In genomic region chr3:149273096-149273751, GRCh38 we compare ENCODE assay signal across 9 cellular contexts. TPM values are rescaled to one million over a fixed set of nuclear protein-coding genes. Genes with fewer than 3 reads are reported as not detected.
DNase-seq lines count a peak whose midpoint lies in the region; ATAC-seq and TF ChIP-seq lines count a peak whose summit lies in the region.
"Had no signal": no experiment of that assay in that cellular context is flagged by ENCODE, and none has a peak within 500 bp of the region (broad histone marks: within the 10 kb centered on the region; RNA-seq: fewer than 3 reads in every experiment).

No MANE protein-coding gene starts in this region.

- peak; percentile 19 for DNase-seq in BJ (ENCODE audit: low read depth)
- DNase-seq in GM13976 (ENCODE audit: low spot score) = peak; percentile 44
- peak; percentile 65 for DNase-seq in NCI-H1048 (lab: John Stamatoyannopoulos, UW)
- DNase-seq in SHP77 (lab: John Stamatoyannopoulos, UW) = peak; percentile 82 to 85
- DNase-seq in effector memory CD8-positive, alpha-beta T cell = peak; percentile 23 to 37 (median 36)
- peak; percentile 89 to 90 for DNase-seq in lung microvascular endothelial cell (ENCODE audit: low read depth in 2 of 2)
- peak; percentile 57 for DNase-seq in ureter (ENCODE audit: low spot score)

- TF ChIP-seq CTCF in BJ (IDR thresholded peaks at IDR 0.05; ENCODE audit: insufficient read depth, low read depth, low read length) (peak; percentile 88), GM13976 (IDR thresholded peaks at IDR 0.05; ENCODE audit: borderline replicate concordance, control extremely low read depth, extremely low read depth, insufficient read depth, missing control alignments) (peak; percentile 87)

- peaks cover 9 to 12% of the 10 kb centered on the region in 2 donors for H3K4me1 Mint-ChIP-seq in effector memory CD8-positive, alpha-beta T cell (ENCODE audit: low read depth in 2 of 2)

- CTCF ChIA-PET in BJ (lab: Yijun Ruan, JAX) = interaction anchor here (0.9 to 5.7 kb wide), 16 partner anchors 8 to 320 kb away, joined by 3 to 78 read pairs (median 4); no protein-coding TSS in a partner anchor

- H3K27me3 Mint-ChIP-seq in effector memory CD8-positive, alpha-beta T cell = no peaks in the 10 kb centered on the region

- H3K27ac Mint-ChIP-seq in effector memory CD8-positive, alpha-beta T cell = no peak overlapping the region

- POLR2A ChIA-PET in BJ (lab: Charles Lee) = no interaction called here

- ATAC-seq in HG02798 (IDR thresholded peaks at IDR 0.05; ENCODE audit: poor library complexity, unreplicated experiment) = peak; percentile 80
- peak; percentile 83 for ATAC-seq in effector memory CD8-positive, alpha-beta T cell (replicated peaks)

- no peaks in the 10 kb centered on the region for H3K27me3 ChIP-seq in BJ (ENCODE audit: control insufficient read depth, insufficient read depth, low read length)

- in situ Hi-C loops in GM13976 (cut with MboI; ENCODE audit: low sequenced_read_pairs, unreplicated experiment) = loop anchor here (10.0 to 25.0 kb wide), 2 partner anchors 318 to 411 kb away; partner anchors contain the start of gene CPA3

- no peaks in the 10 kb centered on the region for H3K36me3 ChIP-seq in BJ (ENCODE audit: control insufficient read depth, insufficient read depth, low read length)

- no peaks in the 10 kb centered on the region for H3K36me3 Mint-ChIP-seq in effector memory CD8-positive, alpha-beta T cell (ENCODE audit: insufficient read depth)

- H3K4me3 Mint-ChIP-seq in effector memory CD8-positive, alpha-beta T cell = no peak overlapping the region

- H3K9me3 Mint-ChIP-seq in effector memory CD8-positive, alpha-beta T cell = no peaks in the 10 kb centered on the region

- H3K4me3 ChIP-seq in BJ (ENCODE audit: low read depth, low read length) = no peak overlapping the region

RNA-seq across cellular contexts. Expression of gene CP, which starts 51.6 kb away (rescaled TPM):
- polyA plus RNA-seq in BJ (2011; rRNA removed) = 0.07 TPM in 1 of 2 replicates, not detected in the other
- polyA minus RNA-seq in BJ (2011; rRNA and poly(A)+ RNA removed) = not detected in 2 replicates
- total RNA-seq in lung microvascular endothelial cell (under 0.01 and 0.60 TPM in 2 replicates), ureter (12.5 TPM)
- total RNA-seq: activated CD8-positive, alpha-beta memory T cell treated with anti-CD3 and anti-CD28 coated beads for 36 hours had no signal

Comparison
In these comparisons a context has a peak if more than half of its experiments do, and no peak if none do; other contexts are left out.
1. DNase-seq: peak in every context shown above with its lines; median percentile 90 in lung microvascular endothelial cell; 84 in SHP77; 65 in NCI-H1048; 57 in ureter; 44 in GM13976; 36 in effector memory CD8-positive, alpha-beta T cell; 19 in BJ.